In genomic region chr2:174003635-174004310, GRCh38 we compare ENCODE assay signal across 12 cellular contexts. TPM values are rescaled to one million over a fixed set of nuclear protein-coding genes. Genes with fewer than 3 reads are reported as not detected.
A peak's percentile ranks its signal among the peaks of the same experiment; 100 is the strongest.
DNase-seq lines count a peak whose midpoint lies in the region; ATAC-seq, FAIRE-seq and TF ChIP-seq lines count a peak whose summit lies in the region.
"Had no signal": no experiment of that assay in that cellular context is flagged by ENCODE, and none has a peak within 500 bp of the region (broad histone marks: within the 10 kb centered on the region; RNA-seq: fewer than 3 reads in every experiment).

No MANE protein-coding gene starts in this region.

- no peak overlapping the region for H2AFZ ChIP-seq in keratinocyte (ENCODE audit: control insufficient read depth, low read length)

- no peak for FAIRE-seq in keratinocyte (lab: Jason Lieb, UNC)
- FAIRE-seq: GM18507 had no signal

- no peak overlapping the region for H3K4me2 ChIP-seq in keratinocyte (ENCODE audit: control insufficient read depth, extremely low read depth, insufficient read depth, low read depth, low read length)

- dilution Hi-C loops in keratinocyte (cut with MboI; ENCODE audit: extremely low pct_ligation_motif_present, low sequenced_read_pairs): no loop called here

- H3K9me3 ChIP-seq in WERI-Rb-1 (ENCODE audit: severe bottlenecking): no peaks in the 10 kb centered on the region
- H3K9me3 ChIP-seq in keratinocyte (ENCODE audit: control insufficient read depth, low read depth, low read length): no peaks in the 10 kb centered on the region

- DNase-seq in Right ventricle myocardium inferior (ENCODE audit: missing footprints) (no peak), cardiac septum (ENCODE audit: low spot score) (no peak), WERI-Rb-1 (no peak), keratinocyte (ENCODE audit: low read depth, low spot score) (no peak), NCI-H2081 treated with DMSO at 0.1 percent for 48 hours (lab: John Stamatoyannopoulos, UW) (no peak), globus pallidus (ENCODE audit: low spot score) (no peak), NCI-H510A treated with DMSO at 0.1 percent for 48 hours (lab: John Stamatoyannopoulos, UW) (no peak)
- DNase-seq: DMS79 treated with DMSO at 0.1 percent for 48 hours, mesenchymal stem cell, NCI-H1436 had no signal

- H3K4me3 ChIP-seq in WERI-Rb-1 (ENCODE audit: low read depth, low read length) (no peak overlapping the region), keratinocyte (ENCODE audit: control insufficient read depth in 2 of 3, extremely low read depth in 1 of 3, insufficient read depth in 2 of 3, low read depth in 1 of 3, low read length in 3 of 3) (no peak overlapping the region)

- H3K27me3 ChIP-seq in WERI-Rb-1 (ENCODE audit: insufficient read depth, low read depth, severe bottlenecking) (no peaks in the 10 kb centered on the region), keratinocyte (ENCODE audit: control insufficient read depth, extremely low read depth, insufficient read depth, low read length) (no peaks in the 10 kb centered on the region)

- no peaks in the 10 kb centered on the region for H4K20me1 ChIP-seq in keratinocyte (ENCODE audit: control insufficient read depth, extremely low read depth, insufficient read depth, low read length)

- H3K27ac ChIP-seq in WERI-Rb-1 (no peak overlapping the region), keratinocyte (ENCODE audit: control insufficient read depth, insufficient read depth, low read length) (no peak overlapping the region)

- no peaks in the 10 kb centered on the region for H3K79me2 ChIP-seq in keratinocyte (ENCODE audit: control insufficient read depth, insufficient read depth, low read length)

- intact Hi-C loops in Right ventricle myocardium inferior (cut with DNase I): loop anchor here (5.0 kb wide), 1 partner anchor 34 kb away; no protein-coding TSS in a partner anchor
- intact Hi-C loops in cardiac septum (cut with DNase I): loop anchor here (2.0 to 5.0 kb wide), 3 partner anchors 21 to 431 kb away; no protein-coding TSS in a partner anchor

- no peak overlapping the region for H3K9ac ChIP-seq in keratinocyte (ENCODE audit: control insufficient read depth, extremely low read depth, insufficient read depth, low read length)

- H3K36me3 ChIP-seq in WERI-Rb-1 (no peaks in the 10 kb centered on the region), keratinocyte (ENCODE audit: control insufficient read depth in 2 of 2, extremely low read depth in 1 of 2, insufficient read depth in 2 of 2, low read length in 2 of 2) (no peaks in the 10 kb centered on the region)

- TF ChIP-seq CTCF in WERI-Rb-1 (IDR thresholded peaks at IDR 0.05; ENCODE audit: low read depth, low read length) (peak; percentile 38), keratinocyte (optimal IDR thresholded peaks at IDR 0.05 in 1 of 3, IDR thresholded peaks at IDR 0.05 in 1 of 3, conservative IDR thresholded peaks at IDR 0.05 in 1 of 3; ENCODE audit: extremely low read depth in 1 of 3, insufficient read depth in 2 of 3, low read length in 3 of 3) (peak; percentile 25 to 77 (median 44))

- peaks cover 10% of the 10 kb centered on the region for H3K4me1 ChIP-seq in keratinocyte (ENCODE audit: control insufficient read depth, extremely low read depth, insufficient read depth, low read length)

- ATAC-seq in Right ventricle myocardium inferior (peak; percentile 50), HG02840 (IDR thresholded peaks at IDR 0.05; ENCODE audit: low FRiP score, unreplicated experiment) (no peak)

- no peaks in the 10 kb centered on the region for H3K9me1 ChIP-seq in keratinocyte (ENCODE audit: control insufficient read depth, extremely low read depth, insufficient read depth, low read length)

RNA-seq across cellular contexts. Expression of gene SP3, which starts 38.6 kb away (rescaled TPM):
- total RNA-seq in Right ventricle myocardium inferior (41.2 TPM), cardiac septum (45.4 TPM)
- polyA plus RNA-seq in keratinocyte: 31.9 to 46.7 TPM (median 39.3 TPM) in 3 replicates
- 14.9 TPM for polyA plus RNA-seq in keratinocyte (2011; ENCODE audit: low read depth)
- polyA plus RNA-seq in keratinocyte (2011; cell fraction: cytosol; rRNA removed): 13.6 and 34.9 TPM in 2 replicates
- polyA plus RNA-seq in keratinocyte (2011; cell fraction: nucleus; rRNA removed): 27.6 and 29.2 TPM in 2 replicates
- polyA plus RNA-seq in keratinocyte (2012; ENCODE audit: low replicate concordance): 24.9 and 25.4 TPM in 2 replicates
- 25.9 to 93.0 TPM (median 54.3 TPM) in 3 replicates for polyA minus RNA-seq in keratinocyte
- 17.8 TPM for polyA minus RNA-seq in keratinocyte (2011; cell fraction: cytosol; rRNA and poly(A)+ RNA removed)
- 35.9 and 68.2 TPM in 2 replicates for polyA minus RNA-seq in keratinocyte (2011; cell fraction: nucleus; rRNA and poly(A)+ RNA removed)
